ENCODE assay signal across 34 cellular contexts in genomic region chr3:151788401-151788800, GRCh38. TPM values are rescaled to one million over a fixed set of nuclear protein-coding genes. Genes with fewer than 3 reads are reported as not detected.
"Had no signal": no experiment of that assay in that cellular context is flagged by ENCODE, and none has a peak within 500 bp of the region (broad histone marks: within the 10 kb centered on the region; RNA-seq: fewer than 3 reads in every experiment).

No MANE protein-coding gene starts in this region.

- H3K36me3 ChIP-seq: adrenal gland, colonic mucosa, esophagus muscularis mucosa, gastrocnemius medialis, WERI-Rb-1 had no signal

- H3K4me3 Mint-ChIP-seq: activated B cell treated with CpG ODN at 0.5 μM for 24 hours; activated CD8-positive, alpha-beta T cell treated with anti-CD3 and anti-CD28 coated beads for 36 hours; activated naive CD8-positive, alpha-beta T cell treated with anti-CD3 and anti-CD28 coated beads for 36 hours; activated naive CD8-positive, alpha-beta T cell treated with anti-CD3 and anti-CD28 coated beads, Interleukin-2, amount 50 U/mL, for 24 hours; activated T-cell treated with anti-CD3 and anti-CD28 coated beads, Interleukin-2, amount 50 U/mL, for 4 hours; activated T-helper 17 cell treated with anti-CD3 and anti-CD28 coated beads, Interleukin-2, amount 50 U/mL, for 72 hours; effector memory CD8-positive, alpha-beta T cell; T-helper 17 cell; T-helper 2 cell treated with Interferon-gamma antibody and Interleukin-4, amounts not matched to agents 5 μg/mL and 100 μg/mL, for 36 hours had no signal

- H3K27me3 ChIP-seq: adrenal gland, body of pancreas, colonic mucosa, dorsolateral prefrontal cortex, esophagus muscularis mucosa, foreskin keratinocyte, gastrocnemius medialis had no signal

- DNase-seq: activated B cell treated with CpG ODN at 0.5 μM for 24 hours; activated CD4-positive, alpha-beta T cell treated with anti-CD3 and anti-CD28 coated beads for 48 hours; activated CD4-positive, alpha-beta T cell treated with anti-CD3 and anti-CD28 coated beads, Interleukin-2, amount 50 U/mL, for 1 hour; activated CD4-positive, alpha-beta T cell treated with anti-CD3 and anti-CD28 coated beads, Interleukin-2, amount 50 U/mL, for 48 hours; activated CD8-positive, alpha-beta memory T cell treated with anti-CD3 and anti-CD28 coated beads for 24 hours; activated CD8-positive, alpha-beta T cell treated with anti-CD3 and anti-CD28 coated beads for 36 hours; activated effector memory CD4-positive, alpha-beta T cell treated with Interleukin-2 at 50 U/mL for 16 hours; activated gamma-delta T cell treated with Interleukin-2 at 50 U/mL for 16 hours; activated naive CD4-positive, alpha-beta T cell treated with anti-CD3 and anti-CD28 coated beads, Interleukin-2, amount 50 U/mL, for 16 hours; activated naive CD4-positive, alpha-beta T cell treated with Interleukin-2 at 50 U/mL for 16 hours; activated naive CD8-positive, alpha-beta T cell treated with anti-CD3 and anti-CD28 coated beads for 36 hours; activated naive CD8-positive, alpha-beta T cell treated with anti-CD3 and anti-CD28 coated beads, Interleukin-2, amount 50 U/mL, for 24 hours; activated T-cell treated with anti-CD3 and anti-CD28 coated beads, Interleukin-2, amount 50 U/mL, for 4 hours; adrenal gland; amygdala; aorta; body of pancreas; central memory CD4-positive, alpha-beta T cell; cerebellar nuclear complex; colonic mucosa; dorsolateral prefrontal cortex; effector memory CD8-positive, alpha-beta T cell; erythroblast; foreskin keratinocyte; gastrocnemius medialis; glutamatergic neuron; T-helper 1 cell; T-helper 17 cell; T1000; WERI-Rb-1 had no signal

- H3K4me1 Mint-ChIP-seq: activated B cell treated with CpG ODN at 0.5 μM for 24 hours; activated naive CD8-positive, alpha-beta T cell treated with anti-CD3 and anti-CD28 coated beads for 36 hours; activated naive CD8-positive, alpha-beta T cell treated with anti-CD3 and anti-CD28 coated beads, Interleukin-2, amount 50 U/mL, for 24 hours; activated T-helper 17 cell treated with anti-CD3 and anti-CD28 coated beads, Interleukin-2, amount 50 U/mL, for 72 hours; T-helper 17 cell had no signal

- ATAC-seq: activated CD4-positive, CD25-positive, alpha-beta regulatory T cell treated with anti-CD3 and anti-CD28 coated beads, Interleukin-2, amount 50 U/mL, for 24 hours; activated CD8-positive, alpha-beta T cell treated with anti-CD3 and anti-CD28 coated beads for 36 hours; activated naive CD8-positive, alpha-beta T cell treated with anti-CD3 and anti-CD28 coated beads, Interleukin-2, amount 50 U/mL, for 24 hours; activated T-cell treated with anti-CD3 and anti-CD28 coated beads, Interleukin-2, amount 50 U/mL, for 4 hours; activated T-helper 17 cell treated with anti-CD3 and anti-CD28 coated beads, Interleukin-2, amount 50 U/mL, for 72 hours; body of pancreas; effector memory CD8-positive, alpha-beta T cell; foreskin keratinocyte; gastrocnemius medialis; T-helper 17 cell had no signal

- H3K4me1 ChIP-seq: adrenal gland, colonic mucosa, esophagus muscularis mucosa, foreskin keratinocyte, gastrocnemius medialis had no signal

- H3K4me3 ChIP-seq: adrenal gland, body of pancreas, colonic mucosa, dorsolateral prefrontal cortex, esophagus muscularis mucosa, gastrocnemius medialis had no signal

- H3K27ac Mint-ChIP-seq: activated B cell treated with CpG ODN at 0.5 μM for 24 hours; activated CD8-positive, alpha-beta T cell treated with anti-CD3 and anti-CD28 coated beads for 36 hours; activated naive CD8-positive, alpha-beta T cell treated with anti-CD3 and anti-CD28 coated beads for 36 hours; activated naive CD8-positive, alpha-beta T cell treated with anti-CD3 and anti-CD28 coated beads, Interleukin-2, amount 50 U/mL, for 24 hours; activated T-helper 17 cell treated with anti-CD3 and anti-CD28 coated beads, Interleukin-2, amount 50 U/mL, for 72 hours; effector memory CD8-positive, alpha-beta T cell; T-helper 17 cell; T-helper 2 cell treated with Interferon-gamma antibody and Interleukin-4, amounts not matched to agents 5 μg/mL and 100 μg/mL, for 36 hours had no signal

- H3K9me3 Mint-ChIP-seq: activated CD8-positive, alpha-beta T cell treated with anti-CD3 and anti-CD28 coated beads for 36 hours; activated naive CD8-positive, alpha-beta T cell treated with anti-CD3 and anti-CD28 coated beads for 36 hours; activated naive CD8-positive, alpha-beta T cell treated with anti-CD3 and anti-CD28 coated beads, Interleukin-2, amount 50 U/mL, for 24 hours; activated T-cell treated with anti-CD3 and anti-CD28 coated beads, Interleukin-2, amount 50 U/mL, for 4 hours; activated T-helper 17 cell treated with anti-CD3 and anti-CD28 coated beads, Interleukin-2, amount 50 U/mL, for 72 hours; effector memory CD8-positive, alpha-beta T cell; T-helper 2 cell treated with Interferon-gamma antibody and Interleukin-4, amounts not matched to agents 5 μg/mL and 100 μg/mL, for 36 hours had no signal

- H3K27ac ChIP-seq: adrenal gland, body of pancreas, colonic mucosa, dorsolateral prefrontal cortex, esophagus muscularis mucosa, foreskin keratinocyte, gastrocnemius medialis, WERI-Rb-1 had no signal

- H3K9me3 ChIP-seq: adrenal gland, body of pancreas, colonic mucosa, esophagus muscularis mucosa, gastrocnemius medialis had no signal

- H3K27me3 Mint-ChIP-seq: activated B cell treated with CpG ODN at 0.5 μM for 24 hours; activated CD8-positive, alpha-beta T cell treated with anti-CD3 and anti-CD28 coated beads for 36 hours; activated naive CD8-positive, alpha-beta T cell treated with anti-CD3 and anti-CD28 coated beads, Interleukin-2, amount 50 U/mL, for 24 hours; effector memory CD8-positive, alpha-beta T cell had no signal

- H3K36me3 Mint-ChIP-seq: activated naive CD8-positive, alpha-beta T cell treated with anti-CD3 and anti-CD28 coated beads for 36 hours had no signal

RNA-seq across cellular contexts. Expression of gene AADAC, which starts 25.5 kb away (rescaled TPM):
- total RNA-seq: activated B cell treated with CpG ODN at 0.5 μM for 24 hours; activated CD8-positive, alpha-beta T cell treated with anti-CD3 and anti-CD28 coated beads for 36 hours; activated naive CD8-positive, alpha-beta T cell treated with anti-CD3 and anti-CD28 coated beads for 36 hours; activated T-helper 17 cell treated with anti-CD3 and anti-CD28 coated beads, Interleukin-2, amount 50 U/mL, for 72 hours; aorta; dorsolateral prefrontal cortex; esophagus muscularis mucosa; foreskin keratinocyte; T-helper 17 cell had no signal
- polyA plus RNA-seq: foreskin keratinocyte had no signal

RNA-seq across cellular contexts. Expression of gene AADACL2, which starts 54.7 kb away (rescaled TPM):
- total RNA-seq: activated B cell treated with CpG ODN at 0.5 μM for 24 hours; activated CD8-positive, alpha-beta T cell treated with anti-CD3 and anti-CD28 coated beads for 36 hours; activated naive CD8-positive, alpha-beta T cell treated with anti-CD3 and anti-CD28 coated beads for 36 hours; activated T-cell treated with anti-CD3 and anti-CD28 coated beads, Interleukin-2, amount 50 U/mL, for 4 hours; activated T-helper 17 cell treated with anti-CD3 and anti-CD28 coated beads, Interleukin-2, amount 50 U/mL, for 72 hours; body of pancreas; colonic mucosa; dorsolateral prefrontal cortex; foreskin keratinocyte; gastrocnemius medialis; T-helper 17 cell had no signal
- polyA plus RNA-seq: aorta had no signal
